ENCODE assay signal across 1 cellular context in the genomic region with DNA sequence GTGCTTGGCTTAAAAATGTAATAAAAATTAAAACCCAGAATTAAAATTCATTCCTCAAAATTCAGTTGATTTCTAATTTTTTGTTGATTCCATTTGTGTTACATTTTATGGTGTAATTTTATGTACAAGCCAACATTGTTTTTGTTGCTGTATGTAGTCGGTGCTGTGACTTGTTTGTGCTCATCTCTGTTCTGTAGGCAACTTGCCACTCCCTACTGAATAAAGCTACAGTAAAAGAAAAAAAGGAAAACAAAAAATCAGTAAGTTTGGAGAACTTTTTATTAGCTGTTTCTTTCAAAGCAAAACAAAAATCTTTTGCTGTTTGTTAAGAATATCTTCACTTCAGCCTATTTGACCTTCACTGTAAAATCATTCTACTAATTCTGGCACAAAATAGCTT.
TF ChIP-seq lines count a peak whose summit lies in the region.

No MANE protein-coding gene starts in this region.

TF ChIP-seq in GM23338, 12 proteins besides CTCF, POLR2A, EP300 and RAD21 (continued from another document):
- TF ChIP-seq, protein P1, sequence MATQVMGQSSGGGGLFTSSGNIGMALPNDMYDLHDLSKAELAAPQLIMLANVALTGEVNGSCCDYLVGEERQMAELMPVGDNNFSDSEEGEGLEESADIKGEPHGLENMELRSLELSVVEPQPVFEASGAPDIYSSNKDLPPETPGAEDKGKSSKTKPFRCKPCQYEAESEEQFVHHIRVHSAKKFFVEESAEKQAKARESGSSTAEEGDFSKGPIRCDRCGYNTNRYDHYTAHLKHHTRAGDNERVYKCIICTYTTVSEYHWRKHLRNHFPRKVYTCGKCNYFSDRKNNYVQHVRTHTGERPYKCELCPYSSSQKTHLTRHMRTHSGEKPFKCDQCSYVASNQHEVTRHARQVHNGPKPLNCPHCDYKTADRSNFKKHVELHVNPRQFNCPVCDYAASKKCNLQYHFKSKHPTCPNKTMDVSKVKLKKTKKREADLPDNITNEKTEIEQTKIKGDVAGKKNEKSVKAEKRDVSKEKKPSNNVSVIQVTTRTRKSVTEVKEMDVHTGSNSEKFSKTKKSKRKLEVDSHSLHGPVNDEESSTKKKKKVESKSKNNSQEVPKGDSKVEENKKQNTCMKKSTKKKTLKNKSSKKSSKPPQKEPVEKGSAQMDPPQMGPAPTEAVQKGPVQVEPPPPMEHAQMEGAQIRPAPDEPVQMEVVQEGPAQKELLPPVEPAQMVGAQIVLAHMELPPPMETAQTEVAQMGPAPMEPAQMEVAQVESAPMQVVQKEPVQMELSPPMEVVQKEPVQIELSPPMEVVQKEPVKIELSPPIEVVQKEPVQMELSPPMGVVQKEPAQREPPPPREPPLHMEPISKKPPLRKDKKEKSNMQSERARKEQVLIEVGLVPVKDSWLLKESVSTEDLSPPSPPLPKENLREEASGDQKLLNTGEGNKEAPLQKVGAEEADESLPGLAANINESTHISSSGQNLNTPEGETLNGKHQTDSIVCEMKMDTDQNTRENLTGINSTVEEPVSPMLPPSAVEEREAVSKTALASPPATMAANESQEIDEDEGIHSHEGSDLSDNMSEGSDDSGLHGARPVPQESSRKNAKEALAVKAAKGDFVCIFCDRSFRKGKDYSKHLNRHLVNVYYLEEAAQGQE (IDR thresholded peaks at IDR 0.05; ENCODE audit: unreplicated experiment) = no peak
- no peak for TF ChIP-seq CREB1 (CRISPR knock-in tag; IDR thresholded peaks at IDR 0.05; ENCODE audit: low read depth)
- no peak for TF ChIP-seq NANOG (IDR thresholded peaks at IDR 0.05; ENCODE audit: borderline replicate concordance)
TF ChIP-seq in GM23338: peak in this region for 0.
